In genomic region chr16:4787627-4788482, GRCh38 we compare ENCODE assay signal across 21 cellular contexts. TPM values are rescaled to one million over a fixed set of nuclear protein-coding genes. Genes with fewer than 3 reads are reported as not detected.
DNase-seq lines count a peak whose midpoint lies in the region; ATAC-seq and TF ChIP-seq lines count a peak whose summit lies in the region.
"Had no signal": no experiment of that assay in that cellular context is flagged by ENCODE, and none has a peak within 500 bp of the region (broad histone marks: within the 10 kb centered on the region; RNA-seq: fewer than 3 reads in every experiment).

A gene with protein sequence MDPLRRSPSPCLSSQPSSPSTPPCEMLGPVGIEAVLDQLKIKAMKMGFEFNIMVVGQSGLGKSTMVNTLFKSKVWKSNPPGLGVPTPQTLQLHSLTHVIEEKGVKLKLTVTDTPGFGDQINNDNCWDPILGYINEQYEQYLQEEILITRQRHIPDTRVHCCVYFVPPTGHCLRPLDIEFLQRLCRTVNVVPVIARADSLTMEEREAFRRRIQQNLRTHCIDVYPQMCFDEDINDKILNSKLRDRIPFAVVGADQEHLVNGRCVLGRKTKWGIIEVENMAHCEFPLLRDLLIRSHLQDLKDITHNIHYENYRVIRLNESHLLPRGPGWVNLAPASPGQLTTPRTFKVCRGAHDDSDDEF (minus strand): TSS chr16:4788345. CDS start chr16:4787645, 700 bp downstream.

- no peaks in the 10 kb centered on the region for H3K36me3 ChIP-seq in mammary epithelial cell (ENCODE audit: insufficient read depth, low read length)
- no peaks in the 10 kb centered on the region for H3K36me3 ChIP-seq in breast epithelium
- H3K36me3 ChIP-seq: thyroid gland had no signal

- H3K27me3 Mint-ChIP-seq in glutamatergic neuron (ENCODE audit: unreplicated experiment): peaks cover 3% of the 10 kb centered on the region
- H3K27me3 Mint-ChIP-seq in type B pancreatic cell: no peaks in the 10 kb centered on the region
- peaks cover 1 to 6% (median 5%) of the 10 kb centered on the region in 3 donors for H3K27me3 Mint-ChIP-seq in CD14-positive monocyte (ENCODE audit: low read depth in 3 of 3)
- H3K27me3 Mint-ChIP-seq in CD4-positive, alpha-beta T cell: no peaks in the 10 kb centered on the region

- H2AFZ ChIP-seq in mammary epithelial cell (ENCODE audit: low read depth, low read length): peak within 1 kb of the TSS; percentile 26

- no peaks in the 10 kb centered on the region for H3K9me3 Mint-ChIP-seq in glutamatergic neuron (ENCODE audit: unreplicated experiment)
- no peaks in the 10 kb centered on the region for H3K9me3 Mint-ChIP-seq in type B pancreatic cell
- H3K9me3 Mint-ChIP-seq in CD14-positive monocyte: peaks cover 0 to 2% (median 0%) of the 10 kb centered on the region in 7 donors
- H3K9me3 Mint-ChIP-seq in CD4-positive, alpha-beta T cell: no peaks in the 10 kb centered on the region
- H3K9me3 Mint-ChIP-seq: activated T-helper 2 cell treated with anti-CD3 and anti-CD28 coated beads, Interferon-gamma antibody, Interleukin-2, Interleukin-4, amounts not matched to agents 10 μg/mL and 5 μg/mL and 100 μg/mL, durations not matched to agents 14 hours and 24 hours and 36 hours; memory B cell had no signal

- H3K4me1 ChIP-seq in mammary epithelial cell (ENCODE audit: insufficient read depth, low read length) (no peaks in the 10 kb centered on the region), breast epithelium (no peaks in the 10 kb centered on the region)
- H3K4me1 ChIP-seq: thyroid gland had no signal

- H3K27ac ChIP-seq in mammary epithelial cell (ENCODE audit: insufficient read depth, low read depth, low read length) (no peak within 1 kb of the TSS), breast epithelium (no peak within 1 kb of the TSS)
- H3K27ac ChIP-seq in CD4-positive, alpha-beta T cell (ENCODE audit: low read depth, low read length): no peak within 1 kb of the TSS
- H3K27ac ChIP-seq: HL-60, KMS-11, thyroid gland had no signal

- H4K20me1 ChIP-seq in mammary epithelial cell (ENCODE audit: insufficient read depth, low read length): no peaks in the 10 kb centered on the region

- dilution Hi-C loops in mammary epithelial cell (cut with HindIII; ENCODE audit: low sequenced_read_pairs): no loop called here

- H3K4me1 Mint-ChIP-seq in glutamatergic neuron (ENCODE audit: low read depth, unreplicated experiment): peaks cover 9% of the 10 kb centered on the region
- H3K4me1 Mint-ChIP-seq in type B pancreatic cell (ENCODE audit: unreplicated experiment): no peaks in the 10 kb centered on the region
- H3K4me1 Mint-ChIP-seq in CD14-positive monocyte: peaks cover 7% of the 10 kb centered on the region
- no peaks in the 10 kb centered on the region for H3K4me1 Mint-ChIP-seq in CD4-positive, alpha-beta T cell (ENCODE audit: low read depth)
- H3K4me1 Mint-ChIP-seq: memory B cell had no signal

- H3K79me2 ChIP-seq in mammary epithelial cell (ENCODE audit: insufficient read depth, low read length): no peaks in the 10 kb centered on the region

- no peak for TF ChIP-seq POLR2A in breast epithelium (IDR thresholded peaks at IDR 0.05)

- H3K36me3 Mint-ChIP-seq in glutamatergic neuron (ENCODE audit: unreplicated experiment) (no peaks in the 10 kb centered on the region), type B pancreatic cell (no peaks in the 10 kb centered on the region), CD14-positive monocyte (no peaks in the 10 kb centered on the region)
- no peaks in the 10 kb centered on the region for H3K36me3 Mint-ChIP-seq in CD4-positive, alpha-beta T cell (ENCODE audit: low read depth)
- H3K36me3 Mint-ChIP-seq: memory B cell had no signal

- TF ChIP-seq CTCF in mammary epithelial cell (conservative IDR thresholded peaks at IDR 0.05 in 1 of 2, IDR thresholded peaks at IDR 0.05 in 1 of 2; ENCODE audit: extremely low read depth in 1 of 2, insufficient read depth in 1 of 2, low read depth in 1 of 2, low read length in 2 of 2) (no peak), breast epithelium (IDR thresholded peaks at IDR 0.05) (no peak), glutamatergic neuron (IDR thresholded peaks at IDR 0.05; ENCODE audit: partially characterized antibody, unreplicated experiment) (no peak), type B pancreatic cell (conservative IDR thresholded peaks at IDR 0.05) (no peak), CD14-positive monocyte (IDR thresholded peaks at IDR 0.05) (no peak)
- TF ChIP-seq CTCF in CD4-positive, alpha-beta T cell (IDR thresholded peaks at IDR 0.05): no peak

- no peaks in the 10 kb centered on the region for H3K27me3 ChIP-seq in mammary epithelial cell (ENCODE audit: insufficient read depth, low read length)
- no peaks in the 10 kb centered on the region for H3K27me3 ChIP-seq in breast epithelium
- H3K27me3 ChIP-seq in CD4-positive, alpha-beta T cell (ENCODE audit: control insufficient read depth, insufficient read depth, low read length): no peaks in the 10 kb centered on the region
- H3K27me3 ChIP-seq: thyroid gland had no signal

- H3K27ac Mint-ChIP-seq in glutamatergic neuron (ENCODE audit: unreplicated experiment) (no peak within 1 kb of the TSS), type B pancreatic cell (peak within 1 kb of the TSS; percentile 70), CD14-positive monocyte (no peak within 1 kb of the TSS)
- H3K27ac Mint-ChIP-seq in CD4-positive, alpha-beta T cell: no peak within 1 kb of the TSS
- H3K27ac Mint-ChIP-seq: activated T-helper 2 cell treated with anti-CD3 and anti-CD28 coated beads, Interferon-gamma antibody, Interleukin-2, Interleukin-4, amounts not matched to agents 10 μg/mL and 5 μg/mL and 100 μg/mL, durations not matched to agents 14 hours and 24 hours and 36 hours; memory B cell had no signal

- DNase-seq in mammary epithelial cell (no peak), breast epithelium (ENCODE audit: low spot score in 2 of 2) (no peak), NCI-H524 (lab: John Stamatoyannopoulos, UW) (peak; percentile 98 to 99), glutamatergic neuron (no peak), type B pancreatic cell (ENCODE audit: extremely low spot score, unreplicated experiment) (no peak), CD14-positive monocyte (ENCODE audit: low spot score) (no peak)
- no peak for DNase-seq in CD4-positive, alpha-beta T cell
- DNase-seq: ACHN; activated CD8-positive, alpha-beta memory T cell treated with anti-CD3 and anti-CD28 coated beads for 24 hours; aorta; NCI-H1092 treated with DMSO at 0.1 percent for 48 hours; NCI-H2227 treated with DMSO at 0.1 percent for 48 hours; OCI-M1; stimulated activated CD4-positive, alpha-beta T cell treated with anti-CD3 and anti-CD28 coated beads, Interleukin-1b, Interleukin-23, amount 100 ng/mL, for 48 hours; thyroid gland had no signal

- H3K4me3 ChIP-seq in mammary epithelial cell (replicated peaks in 1 of 3; ENCODE audit: insufficient read depth in 1 of 3, low read depth in 2 of 3, low read length in 3 of 3) (no peak within 1 kb of the TSS), breast epithelium (no peak within 1 kb of the TSS)
- H3K4me3 ChIP-seq: thyroid gland had no signal

- H3K9me3 ChIP-seq in mammary epithelial cell (replicated peaks; ENCODE audit: insufficient read depth, low read length) (no peaks in the 10 kb centered on the region), breast epithelium (no peaks in the 10 kb centered on the region)
- H3K9me3 ChIP-seq in CD4-positive, alpha-beta T cell (ENCODE audit: control insufficient read depth, low read length): no peaks in the 10 kb centered on the region
- H3K9me3 ChIP-seq: thyroid gland had no signal

- no TSS peak for BruUV-seq in mammary epithelial cell (replicated peaks; lab: Mats Ljungman, UMichigan)

- in situ Hi-C loops in mammary epithelial cell (cut with MboI; ENCODE audit: low sequenced_read_pairs in 2 of 2): no loop called here

- POLR2A ChIA-PET in CD4-positive, alpha-beta T cell (lab: Charles Lee): interaction anchor here (0.6 to 0.7 kb wide), 2 partner anchors 13 to 74 kb away, joined by 3 read pairs; no protein-coding TSS in a partner anchor

- 72% methylated on average over 10 of the region's 14 CpGs for WGBS in mammary epithelial cell (ENCODE audit: low coverage, missing lambda C conversion rate)

- no peak for ATAC-seq in HG02973 (IDR thresholded peaks at IDR 0.05; ENCODE audit: unreplicated experiment)
- no peak for ATAC-seq in CD4-positive, alpha-beta T cell (ENCODE audit: poor library complexity)
- ATAC-seq: sciatic nerve had no signal

- intact Hi-C loops in mammary epithelial cell (cut with micrococcal nuclease) (no loop called here), breast epithelium (cut with DNase I; ENCODE audit: low total_unique reads) (no loop called here), CD14-positive monocyte (cut with micrococcal nuclease) (no loop called here)
- intact Hi-C loops in CD4-positive, alpha-beta T cell (cut with DNase I, micrococcal nuclease): no loop called here

- H3K4me2 ChIP-seq in mammary epithelial cell (ENCODE audit: insufficient read depth, low read depth, low read length): no peak within 1 kb of the TSS
- H3K4me2 ChIP-seq: KMS-11 had no signal

- peak within 1 kb of the TSS; percentile 25 for H3K4me3 Mint-ChIP-seq in glutamatergic neuron (ENCODE audit: unreplicated experiment)
- H3K4me3 Mint-ChIP-seq in type B pancreatic cell: no peak within 1 kb of the TSS
- no peak within 1 kb of the TSS for H3K4me3 Mint-ChIP-seq in CD14-positive monocyte
- H3K4me3 Mint-ChIP-seq in CD4-positive, alpha-beta T cell: no peak within 1 kb of the TSS
- H3K4me3 Mint-ChIP-seq: memory B cell had no signal

- CTCF ChIA-PET in mammary epithelial cell (lab: Charles Lee; ENCODE audit: low non-redundant PET): no interaction called here
- CTCF ChIA-PET in CD4-positive, alpha-beta T cell (lab: Charles Lee): interaction anchor here (0.6 kb wide), 1 partner anchor 141 kb away, joined by 3 read pairs; no protein-coding TSS in a partner anchor

- no peak within 1 kb of the TSS for H3K9ac ChIP-seq in mammary epithelial cell (ENCODE audit: insufficient read depth, low read length)
- H3K9ac ChIP-seq: KMS-11 had no signal

RNA-seq across cellular contexts. Expression of the gene that starts here (rescaled TPM):
- not detected for total RNA-seq in mammary epithelial cell
- polyA plus RNA-seq in mammary epithelial cell: not detected
- not detected for polyA minus RNA-seq in mammary epithelial cell
- not detected for total RNA-seq in breast epithelium
- 0.96 TPM for total RNA-seq in glutamatergic neuron (ENCODE audit: unreplicated experiment)
- not detected in 2 replicates for total RNA-seq in type B pancreatic cell (ENCODE audit: low replicate concordance)
- not detected for polyA plus RNA-seq in CD14-positive monocyte
- total RNA-seq in CD4-positive, alpha-beta T cell: not detected
- total RNA-seq: activated T-helper 2 cell treated with anti-CD3 and anti-CD28 coated beads, Interferon-gamma antibody, Interleukin-2, Interleukin-4, amounts not matched to agents 10 μg/mL and 5 μg/mL and 100 μg/mL, durations not matched to agents 14 hours and 24 hours and 36 hours; aorta; sciatic nerve had no signal
- polyA plus RNA-seq: aorta had no signal

Comparison
In these comparisons a context has a peak if more than half of its experiments do, and no peak if none do; other contexts are left out.
1. DNase-seq: peak in NCI-H524 (2 of 2); none in mammary epithelial cell (single experiment), breast epithelium (0 of 2), glutamatergic neuron (single experiment), type B pancreatic cell (single experiment), CD14-positive monocyte (single experiment) and CD4-positive, alpha-beta T cell (0 of 10).